ENCODE assay signal across 21 cellular contexts in genomic region chr10:11015371-11015934, GRCh38. TPM values are rescaled to one million over a fixed set of nuclear protein-coding genes. Genes with fewer than 3 reads are reported as not detected.
DNase-seq lines count a peak whose midpoint lies in the region; ATAC-seq and TF ChIP-seq lines count a peak whose summit lies in the region.
"Had no signal": no experiment of that assay in that cellular context is flagged by ENCODE, and none has a peak within 500 bp of the region (broad histone marks: within the 10 kb centered on the region; RNA-seq: fewer than 3 reads in every experiment).

No MANE protein-coding gene starts in this region.

- TF ChIP-seq POLR2A in gastrocnemius medialis (IDR thresholded peaks at IDR 0.05): no peak

- CTCF ChIA-PET in CD8-positive, alpha-beta T cell (lab: Charles Lee): interaction anchor here (1.5 kb wide), 1 partner anchor 12 kb away, joined by 4 read pairs; no protein-coding TSS in a partner anchor

- DNase-seq in NCI-H526 (lab: John Stamatoyannopoulos, UW) (peak; percentile 47 to 58), foreskin melanocyte (peak; percentile 46), gastrocnemius medialis (no peak), GF-D8 (lab: John Stamatoyannopoulos, UW) (no peak)
- no peak for DNase-seq in activated CD8-positive, alpha-beta memory T cell treated with anti-CD3 and anti-CD28 coated beads, Interleukin-2, amount 50 U/mL, for 4 hours
- DNase-seq in CD8-positive, alpha-beta T cell: no peak
- DNase-seq: activated CD4-positive, alpha-beta T cell treated with anti-CD3 and anti-CD28 coated beads for 4 hours; activated effector memory CD4-positive, alpha-beta T cell treated with Interleukin-2 at 50 U/mL for 16 hours; CD4-positive, CD25-positive, alpha-beta regulatory T cell; central memory CD4-positive, alpha-beta T cell; DND-41; naive B cell; NCI-H146; NCI-H2227 treated with DMSO at 0.1 percent for 48 hours; NK-92 treated with Interleukin-12 subunit alpha and Interleukin-12 subunit beta, amount 100 ng/mL, for 24 hours; spleen had no signal

- intact Hi-C loops in gastrocnemius medialis (cut with DNase I; ENCODE audit: low total_unique reads): loop anchor here (5.0 to 10.0 kb wide), 3 partner anchors 123 to 729 kb away; partner anchors contain the start of gene ECHDC3
- intact Hi-C loops in CD8-positive, alpha-beta T cell (cut with DNase I, micrococcal nuclease): no loop called here

- no peaks in the 10 kb centered on the region for H3K9me3 ChIP-seq in BLaER1 treated with 17β-estradiol and CSF1 and Interleukin-3, amounts not matched to agents 10 nM and 100 nM (replicated peaks in 1 of 11)
- no peaks in the 10 kb centered on the region for H3K9me3 ChIP-seq in gastrocnemius medialis
- H3K9me3 ChIP-seq in CD8-positive, alpha-beta T cell (ENCODE audit: low read length): no peaks in the 10 kb centered on the region
- H3K9me3 ChIP-seq: spleen had no signal

- peaks cover 12% of the 10 kb centered on the region for H3K4me1 Mint-ChIP-seq in CD8-positive, alpha-beta T cell (ENCODE audit: low read depth)

- ATAC-seq in gastrocnemius medialis: no peak
- ATAC-seq in GM18520 (IDR thresholded peaks at IDR 0.05; ENCODE audit: unreplicated experiment): no peak
- no peak for ATAC-seq in CD8-positive, alpha-beta T cell
- ATAC-seq: left lobe of liver had no signal

- H3K27me3 Mint-ChIP-seq in CD8-positive, alpha-beta T cell (ENCODE audit: low read depth): peaks cover 71% of the 10 kb centered on the region

- H3K36me3 Mint-ChIP-seq in CD8-positive, alpha-beta T cell: no peaks in the 10 kb centered on the region
- H3K36me3 Mint-ChIP-seq: CD4-positive, CD25-positive, alpha-beta regulatory T cell; naive B cell; type B pancreatic cell had no signal

- TF ChIP-seq CTCF in gastrocnemius medialis (IDR thresholded peaks at IDR 0.05 in 4 of 5, conservative IDR thresholded peaks at IDR 0.05 in 1 of 5): no peak
- TF ChIP-seq CTCF in CD8-positive, alpha-beta T cell (IDR thresholded peaks at IDR 0.05): no peak

- H3K4me2 ChIP-seq in BLaER1 treated with 17β-estradiol and CSF1 and Interleukin-3, amounts not matched to agents 10 nM and 100 nM: peak overlapping the region in 8 of 11 experiments; percentile 9 to 54 (median 26); a peak in 11 of 22 replicates

- no peak overlapping the region for H3K4me3 ChIP-seq in BLaER1 treated with 17β-estradiol and CSF1 and Interleukin-3, amounts not matched to agents 10 nM and 100 nM
- no peak overlapping the region for H3K4me3 ChIP-seq in gastrocnemius medialis
- no peak overlapping the region for H3K4me3 ChIP-seq in CD8-positive, alpha-beta T cell (ENCODE audit: low read depth, low read length)
- H3K4me3 ChIP-seq: spleen had no signal

- H3K9ac ChIP-seq in BLaER1 treated with 17β-estradiol and CSF1 and Interleukin-3, amounts not matched to agents 10 nM and 100 nM: no peak overlapping the region
- H3K9ac ChIP-seq: parathyroid adenoma had no signal

- H3K27me3 ChIP-seq in BLaER1 treated with 17β-estradiol and CSF1 and Interleukin-3, amounts not matched to agents 10 nM and 100 nM: peaks cover 40 to 53% (median 44%) of the 10 kb centered on the region in 11 experiments
- H3K27me3 ChIP-seq in gastrocnemius medialis: peaks cover 0 to 12% (median 0%) of the 10 kb centered on the region in 3 donors
- H3K27me3 ChIP-seq in CD8-positive, alpha-beta T cell (ENCODE audit: insufficient read depth, low read length): peaks cover 23% of the 10 kb centered on the region

- no peak overlapping the region for H3K4me3 Mint-ChIP-seq in CD8-positive, alpha-beta T cell
- H3K4me3 Mint-ChIP-seq: type B pancreatic cell had no signal

- H3K4me1 ChIP-seq in BLaER1 treated with 17β-estradiol and CSF1 and Interleukin-3, amounts not matched to agents 10 nM and 100 nM: peaks cover 14 to 45% (median 32%) of the 10 kb centered on the region in 10 experiments
- peaks cover 17 to 53% of the 10 kb centered on the region in 2 donors for H3K4me1 ChIP-seq in gastrocnemius medialis
- no peaks in the 10 kb centered on the region for H3K4me1 ChIP-seq in CD8-positive, alpha-beta T cell (ENCODE audit: insufficient read depth, low read length)

- POLR2A ChIA-PET in CD8-positive, alpha-beta T cell (lab: Charles Lee): interaction anchor here (0.9 to 1.3 kb wide), 2 partner anchors 20 to 31 kb away, joined by 3 read pairs; no protein-coding TSS in a partner anchor

- H3K27ac ChIP-seq in BLaER1 treated with 17β-estradiol and CSF1 and Interleukin-3, amounts not matched to agents 10 nM and 100 nM: no peak overlapping the region
- peak overlapping the region; percentile 41 to 86 (median 68) for H3K27ac ChIP-seq in gastrocnemius medialis
- no peak overlapping the region for H3K27ac ChIP-seq in CD8-positive, alpha-beta T cell (ENCODE audit: low read depth, low read length)
- H3K27ac ChIP-seq: parathyroid adenoma, spleen had no signal

- in situ Hi-C loops in gastrocnemius medialis (cut with MboI; ENCODE audit: low sequenced_read_pairs in 4 of 4): no loop called here

- H3K36me3 ChIP-seq in BLaER1 treated with 17β-estradiol and CSF1 and Interleukin-3, amounts not matched to agents 10 nM and 100 nM: no peaks in the 10 kb centered on the region
- no peaks in the 10 kb centered on the region for H3K36me3 ChIP-seq in gastrocnemius medialis
- H3K36me3 ChIP-seq in CD8-positive, alpha-beta T cell (ENCODE audit: insufficient read depth, low read length): no peaks in the 10 kb centered on the region
- H3K36me3 ChIP-seq: spleen had no signal

- H3K9me3 Mint-ChIP-seq in CD8-positive, alpha-beta T cell: no peaks in the 10 kb centered on the region
- H3K9me3 Mint-ChIP-seq: naive B cell, type B pancreatic cell had no signal

- peaks cover 0 to 10% (median 0%) of the 10 kb centered on the region in 11 experiments; a peak in 3 of 22 replicates for H4K20me1 ChIP-seq in BLaER1 treated with 17β-estradiol and CSF1 and Interleukin-3, amounts not matched to agents 10 nM and 100 nM

- H3K27ac Mint-ChIP-seq in CD8-positive, alpha-beta T cell: no peak overlapping the region
- H3K27ac Mint-ChIP-seq: CD4-positive, CD25-positive, alpha-beta regulatory T cell; naive B cell; type B pancreatic cell had no signal

RNA-seq across cellular contexts. Expression of gene CELF2, which starts 2.2 kb away (rescaled TPM):
- 10 to 100 TPM; 30.0 to 56.6 (median 43.3) TPM for total RNA-seq in gastrocnemius medialis
- total RNA-seq in CD8-positive, alpha-beta T cell: 100 to 1,000 TPM; 127 to 130 TPM

Comparison
In these comparisons a context has a peak if more than half of its experiments do, and no peak if none do; other contexts are left out.
1. H3K27ac ChIP-seq: peak in gastrocnemius medialis (4 of 4); none in BLaER1 treated with 17β-estradiol and CSF1 and Interleukin-3, amounts not matched to agents 10 nM and 100 nM (0 of 11) and CD8-positive, alpha-beta T cell (single experiment).
2. DNase-seq: peak in NCI-H526 (2 of 2) and foreskin melanocyte (single experiment); none in gastrocnemius medialis (0 of 2), activated CD8-positive, alpha-beta memory T cell treated with anti-CD3 and anti-CD28 coated beads, Interleukin-2, amount 50 U/mL, for 4 hours (single experiment), GF-D8 (single experiment) and CD8-positive, alpha-beta T cell (0 of 7).